9 cellular contexts compared by ENCODE assay signal in the genomic region with DNA sequence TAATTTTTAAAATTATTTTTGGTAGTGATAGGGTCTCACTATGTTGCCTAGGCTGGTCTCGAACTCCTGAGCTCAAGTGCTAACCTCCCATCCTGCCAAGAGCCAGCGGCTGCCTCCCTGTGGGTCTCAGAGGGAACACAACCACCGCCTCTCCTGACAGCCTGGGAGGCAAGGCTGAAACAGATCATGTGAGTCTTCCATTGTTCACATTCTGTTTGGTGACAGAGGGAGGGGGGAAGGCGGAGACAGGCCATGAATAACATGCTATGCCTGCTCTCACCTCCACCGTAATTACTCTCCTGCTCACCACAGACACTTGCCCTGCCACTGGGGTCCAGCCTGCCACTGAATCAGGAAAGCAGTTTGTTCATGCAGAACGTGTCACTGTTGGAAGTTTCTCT.
DNase-seq lines count a peak whose midpoint lies in the region; TF ChIP-seq lines count a peak whose summit lies in the region.
"Had no signal": no experiment of that assay in that cellular context is flagged by ENCODE, and none has a peak within 500 bp of the region (broad histone marks: within the 10 kb centered on the region; RNA-seq: fewer than 3 reads in every experiment).

No MANE protein-coding gene starts in this region.

- H3K36me3 ChIP-seq in right atrium auricular region: no peaks in the 10 kb centered on the region

- no peaks in the 10 kb centered on the region for H3K9me3 ChIP-seq in right atrium auricular region

- peak; percentile 50 for DNase-seq in NCI-H2107 treated with DMSO at 0.1 percent for 48 hours (lab: John Stamatoyannopoulos, UW; ENCODE audit: unreplicated experiment)
- no peak for DNase-seq in NCI-H2107 (lab: John Stamatoyannopoulos, UW)
- peak; percentile 78 for DNase-seq in SW480 (ENCODE audit: low spot score)
- DNase-seq in right atrium auricular region (ENCODE audit: low spot score): peak; percentile 59
- DNase-seq in substantia nigra (lab: John Stamatoyannopoulos, UW): peak in 37 of 49 donors; percentile 9 to 66 (median 36)
- DNase-seq in activated CD4-positive, alpha-beta T cell treated with anti-CD3 and anti-CD28 coated beads for 48 hours: no peak
- no peak for DNase-seq in activated CD8-positive, alpha-beta memory T cell treated with anti-CD3 and anti-CD28 coated beads for 24 hours
- no peak for DNase-seq in activated CD4-positive, alpha-beta T cell treated with anti-CD3 and anti-CD28 coated beads, Interleukin-2, amount 50 U/mL, for 48 hours

- H3K4me1 ChIP-seq in right atrium auricular region: peaks cover 0 to 29% of the 10 kb centered on the region in 2 donors

- no peak overlapping the region for H3K4me3 ChIP-seq in right atrium auricular region
- H3K4me3 ChIP-seq: lung had no signal

- H3K27ac ChIP-seq in right atrium auricular region: peak overlapping the region; percentile 47 to 73
- no peak overlapping the region for H3K27ac ChIP-seq in substantia nigra (ENCODE audit: low read depth, low read length, poor library complexity, severe bottlenecking)

- H3K27me3 ChIP-seq in right atrium auricular region: no peaks in the 10 kb centered on the region

- TF ChIP-seq CTCF in right atrium auricular region (IDR thresholded peaks at IDR 0.05): peak in 1 of 2 donors; percentile 12

Comparison
In these comparisons a context has a peak if more than half of its experiments do, and no peak if none do; other contexts are left out.
1. DNase-seq: peak in NCI-H2107 treated with DMSO at 0.1 percent for 48 hours (single experiment), SW480 (single experiment), right atrium auricular region (single experiment) and substantia nigra (37 of 49); none in NCI-H2107 (single experiment), activated CD4-positive, alpha-beta T cell treated with anti-CD3 and anti-CD28 coated beads for 48 hours (single experiment), activated CD8-positive, alpha-beta memory T cell treated with anti-CD3 and anti-CD28 coated beads for 24 hours (single experiment) and activated CD4-positive, alpha-beta T cell treated with anti-CD3 and anti-CD28 coated beads, Interleukin-2, amount 50 U/mL, for 48 hours (0 of 2).